Comparison of ENCODE assay signal across 8 cellular contexts in genomic region chr2:200963129-200963917, GRCh38. TPM values are rescaled to one million over a fixed set of nuclear protein-coding genes. Genes with fewer than 3 reads are reported as not detected.
A peak's percentile ranks its signal among the peaks of the same experiment; 100 is the strongest.
DNase-seq lines count a peak whose midpoint lies in the region; ATAC-seq and TF ChIP-seq lines count a peak whose summit lies in the region.

Gene ORC2, minus strand, starts transcription at chr2:200963660. Its CDS starts 5,537 bp downstream, at chr2:200958123.

- intact Hi-C loops in mammary epithelial cell (cut with micrococcal nuclease), result loop anchor here (1.0 to 5.0 kb wide), 4 partner anchors 19 to 214 kb away; partner anchors contain the start of gene HYCC2

- 4% methylated on average over 30 of the region's 61 CpGs for WGBS in mammary epithelial cell (ENCODE audit: low coverage, missing lambda C conversion rate)

- H2AFZ ChIP-seq in mammary epithelial cell (ENCODE audit: low read depth, low read length), result peak within 1 kb of the TSS; percentile 88

- ATAC-seq in GM18873 (IDR thresholded peaks at IDR 0.05; ENCODE audit: low FRiP score, unreplicated experiment), result peak; percentile 79
- ATAC-seq in HG03139 (IDR thresholded peaks at IDR 0.05; ENCODE audit: unreplicated experiment), result peak; percentile 89

- DNase-seq in AG08395 (ENCODE audit: low spot score) (peak; percentile 98), NCI-H2196 treated with DMSO at 0.1 percent for 48 hours (lab: John Stamatoyannopoulos, UW; ENCODE audit: unreplicated experiment) (peak; percentile 89), mammary epithelial cell (peak; percentile 95)

- in situ Hi-C loops in mammary epithelial cell (cut with MboI; ENCODE audit: low sequenced_read_pairs in 2 of 2), result no loop called here

- H3K4me2 ChIP-seq in mammary epithelial cell (ENCODE audit: insufficient read depth, low read depth, low read length), result peak within 1 kb of the TSS; percentile 85

- CTCF ChIA-PET in mammary epithelial cell (lab: Charles Lee; ENCODE audit: low non-redundant PET), result interaction anchor here (0.9 to 1.4 kb wide), 2 partner anchors 106 to 194 kb away, joined by 11 to 13 read pairs; no protein-coding TSS in a partner anchor

- H3K9ac ChIP-seq in mammary epithelial cell (ENCODE audit: insufficient read depth, low read length), result peak within 1 kb of the TSS; percentile 80
- peak within 1 kb of the TSS; percentile 94 for H3K9ac ChIP-seq in iPS-20b (ENCODE audit: low read depth, low read length)

- peak within 1 kb of the TSS; percentile 65 to 100 (median 85) for H3K4me3 ChIP-seq in mammary epithelial cell (replicated peaks in 1 of 3; ENCODE audit: insufficient read depth in 1 of 3, low read depth in 2 of 3, low read length in 3 of 3)
- H3K4me3 ChIP-seq in iPS-20b (ENCODE audit: low read length), result peak within 1 kb of the TSS; percentile 99
- peak within 1 kb of the TSS; percentile 77 to 96 (median 91) for H3K4me3 ChIP-seq in skin epidermis

- peak within 1 kb of the TSS; percentile 91 for H3K27ac ChIP-seq in VCaP
- peak within 1 kb of the TSS; percentile 80 for H3K27ac ChIP-seq in mammary epithelial cell (ENCODE audit: insufficient read depth, low read depth, low read length)
- H3K27ac ChIP-seq in iPS-20b (ENCODE audit: low read length), result peak within 1 kb of the TSS; percentile 63
- H3K27ac ChIP-seq in skin epidermis, result peak within 1 kb of the TSS in 20 of 21 experiments; percentile 68 to 93 (median 86)

- H3K9me3 ChIP-seq in mammary epithelial cell (replicated peaks; ENCODE audit: insufficient read depth, low read length) (no peaks in the 10 kb centered on the region), iPS-20b (ENCODE audit: insufficient read depth, low read depth, low read length) (no peaks in the 10 kb centered on the region)

- TF ChIP-seq CTCF in VCaP (conservative IDR thresholded peaks at IDR 0.05), result peak; percentile 70
- TF ChIP-seq CTCF in mammary epithelial cell (conservative IDR thresholded peaks at IDR 0.05 in 1 of 2, IDR thresholded peaks at IDR 0.05 in 1 of 2; ENCODE audit: extremely low read depth in 1 of 2, insufficient read depth in 1 of 2, low read depth in 1 of 2, low read length in 2 of 2), result peak; percentile 45 to 63

- no peaks in the 10 kb centered on the region for H4K20me1 ChIP-seq in mammary epithelial cell (ENCODE audit: insufficient read depth, low read length)

- H3K36me3 ChIP-seq in mammary epithelial cell (ENCODE audit: insufficient read depth, low read length) (no peaks in the 10 kb centered on the region), iPS-20b (ENCODE audit: insufficient read depth, low read depth, low read length) (peaks cover 25% of the 10 kb centered on the region)

- H3K4me1 ChIP-seq in mammary epithelial cell (ENCODE audit: insufficient read depth, low read length), result peaks cover 30% of the 10 kb centered on the region
- peaks cover 10% of the 10 kb centered on the region for H3K4me1 ChIP-seq in iPS-20b (ENCODE audit: insufficient read depth, low read length)

- H3K27me3 ChIP-seq in mammary epithelial cell (ENCODE audit: insufficient read depth, low read length) (no peaks in the 10 kb centered on the region), iPS-20b (ENCODE audit: insufficient read depth, low read length) (no peaks in the 10 kb centered on the region)

- dilution Hi-C loops in mammary epithelial cell (cut with HindIII; ENCODE audit: low sequenced_read_pairs), result no loop called here

- H3K79me2 ChIP-seq in mammary epithelial cell (ENCODE audit: insufficient read depth, low read length), result peaks cover 73% of the 10 kb centered on the region

- BruUV-seq in mammary epithelial cell (replicated peaks; lab: Mats Ljungman, UMichigan), result no TSS peak

RNA-seq across cellular contexts. Expression of gene ORC2, which starts in this region (rescaled TPM):
- total RNA-seq in mammary epithelial cell, result 10 to 100 TPM; 14.8 to 44.5 TPM
- polyA plus RNA-seq in mammary epithelial cell, result 4.4 TPM
- 2.9 TPM for polyA minus RNA-seq in mammary epithelial cell

Comparison
In these comparisons a context has a peak if more than half of its experiments do, and no peak if none do; other contexts are left out.
1. Peak in every context shown above with its lines: DNase-seq, ATAC-seq, H3K4me3 ChIP-seq and H3K27ac ChIP-seq.